ENCODE assay signal across 12 cellular contexts in the genomic region with DNA sequence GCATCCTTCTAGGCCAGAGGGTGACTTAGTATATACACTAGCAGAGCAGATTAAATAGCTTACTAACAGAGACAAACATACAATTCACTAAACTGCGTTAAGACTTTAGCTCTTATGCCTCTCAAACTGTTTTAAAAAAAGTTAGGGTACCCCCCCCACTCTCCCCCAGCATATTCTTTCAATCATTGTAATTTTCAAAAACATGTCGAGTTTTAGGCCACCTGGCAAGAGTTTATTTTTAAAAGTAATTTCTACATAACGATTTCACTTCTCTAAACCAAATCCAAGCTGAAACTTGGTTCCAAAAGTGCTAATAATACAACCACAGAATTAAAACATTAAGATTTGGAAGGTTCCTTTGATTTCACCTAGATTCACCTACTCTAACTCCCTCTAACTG.
A peak's percentile ranks its signal among the peaks of the same experiment; 100 is the strongest.
DNase-seq lines count a peak whose midpoint lies in the region; ATAC-seq and TF ChIP-seq lines count a peak whose summit lies in the region.
"Had no signal": no experiment of that assay in that cellular context is flagged by ENCODE, and none has a peak within 500 bp of the region (broad histone marks: within the 10 kb centered on the region; RNA-seq: fewer than 3 reads in every experiment).

No MANE protein-coding gene starts in this region.

- H3K27ac ChIP-seq in right atrium auricular region (peak overlapping the region; percentile 10 to 91), muscle layer of duodenum (ENCODE audit: low read length) (peak overlapping the region; percentile 14), vagina (peak overlapping the region; percentile 24)
- H3K27ac ChIP-seq: SK-N-MC had no signal

- H3K36me3 ChIP-seq in right atrium auricular region (peaks cover 13% of the 10 kb centered on the region), muscle layer of duodenum (ENCODE audit: control insufficient read depth in 1 of 2, insufficient read depth in 2 of 2, low read length in 2 of 2) (peaks cover 0 to 4% of the 10 kb centered on the region in 2 donors), vagina (no peaks in the 10 kb centered on the region)

- H3K4me1 ChIP-seq in right atrium auricular region (peaks cover 0 to 63% of the 10 kb centered on the region in 2 donors), muscle layer of duodenum (ENCODE audit: control insufficient read depth in 1 of 2, insufficient read depth in 2 of 2, low read length in 2 of 2) (peaks cover 17 to 49% of the 10 kb centered on the region in 2 donors), vagina (peaks cover 66% of the 10 kb centered on the region)

- ATAC-seq in Right ventricle myocardium superior (ENCODE audit: poor library complexity): no peak
- no peak for ATAC-seq in activated T-helper 17 cell treated with anti-CD3 and anti-CD28 coated beads, Interleukin-2, amount 50 U/mL, for 72 hours (replicated peaks)
- ATAC-seq: activated naive CD4-positive, alpha-beta T cell treated with anti-CD3 and anti-CD28 coated beads, Interleukin-2, amount 50 U/mL, for 72 hours had no signal

- intact Hi-C loops in Right ventricle myocardium superior (cut with DNase I) (no loop called here), vagina (cut with DNase I) (no loop called here)

- H3K9me3 ChIP-seq in right atrium auricular region (no peaks in the 10 kb centered on the region), muscle layer of duodenum (ENCODE audit: control insufficient read depth in 1 of 2, low read length in 2 of 2) (no peaks in the 10 kb centered on the region), vagina (no peaks in the 10 kb centered on the region)

- POLR2A ChIA-PET in HEK293T (lab: Yijun Ruan, JAX): no interaction called here

- TF ChIP-seq POLR2A in vagina (IDR thresholded peaks at IDR 0.05): no peak

- CTCF ChIA-PET in HEK293T (lab: Yijun Ruan, JAX): interaction anchor here (1.4 kb wide), 1 partner anchor 366 kb away, joined by 4 read pairs; no protein-coding TSS in a partner anchor

- no peaks in the 10 kb centered on the region for H3K27me3 Mint-ChIP-seq in activated T-helper 17 cell treated with anti-CD3 and anti-CD28 coated beads, Interleukin-2, amount 50 U/mL, for 72 hours

- H3K36me3 Mint-ChIP-seq in activated T-helper 17 cell treated with anti-CD3 and anti-CD28 coated beads, Interleukin-2, amount 50 U/mL, for 72 hours (ENCODE audit: low read depth): peaks cover 75% of the 10 kb centered on the region

- no peak overlapping the region for H3K4me3 ChIP-seq in right atrium auricular region
- no peak overlapping the region for H3K4me3 ChIP-seq in muscle layer of duodenum (ENCODE audit: low read depth in 1 of 2, low read length in 2 of 2)
- no peak overlapping the region for H3K4me3 ChIP-seq in vagina
- H3K4me3 ChIP-seq: SK-N-MC had no signal

- H3K27me3 ChIP-seq in right atrium auricular region (no peaks in the 10 kb centered on the region), muscle layer of duodenum (ENCODE audit: low read depth, low read length) (no peaks in the 10 kb centered on the region), vagina (no peaks in the 10 kb centered on the region)

- DNase-seq in right atrium auricular region (ENCODE audit: low spot score) (no peak), Right ventricle myocardium superior (no peak), vagina (ENCODE audit: extremely low spot score in 2 of 2) (no peak), NCI-H1417 (lab: John Stamatoyannopoulos, UW) (no peak), HEK293T (ENCODE audit: extremely low spot score) (no peak)
- no peak for DNase-seq in stimulated activated naive CD4-positive, alpha-beta T cell (lab: John Stamatoyannopoulos, UW)
- DNase-seq: HCEC 1CT, mesendoderm had no signal

- H3K4me1 Mint-ChIP-seq in activated T-helper 17 cell treated with anti-CD3 and anti-CD28 coated beads, Interleukin-2, amount 50 U/mL, for 72 hours: peaks cover 38% of the 10 kb centered on the region

- TF ChIP-seq CTCF in right atrium auricular region (IDR thresholded peaks at IDR 0.05): no peak
- TF ChIP-seq CTCF in vagina (IDR thresholded peaks at IDR 0.05): no peak

- no peaks in the 10 kb centered on the region for H3K9me3 Mint-ChIP-seq in activated T-helper 17 cell treated with anti-CD3 and anti-CD28 coated beads, Interleukin-2, amount 50 U/mL, for 72 hours
- H3K9me3 Mint-ChIP-seq: activated naive CD4-positive, alpha-beta T cell treated with anti-CD3 and anti-CD28 coated beads, Interleukin-2, amount 50 U/mL, for 72 hours had no signal

- no peak overlapping the region for H3K27ac Mint-ChIP-seq in activated T-helper 17 cell treated with anti-CD3 and anti-CD28 coated beads, Interleukin-2, amount 50 U/mL, for 72 hours

- H3K4me3 Mint-ChIP-seq in activated T-helper 17 cell treated with anti-CD3 and anti-CD28 coated beads, Interleukin-2, amount 50 U/mL, for 72 hours: peak overlapping the region; percentile 63

TF ChIP-seq in HEK293T, 16 proteins besides CTCF, POLR2A, EP300 and RAD21:
- TF ChIP-seq SP1 (IDR thresholded peaks at IDR 0.05): no peak
- no peak for TF ChIP-seq ARNT (IDR thresholded peaks at IDR 0.05)
- TF ChIP-seq CTBP1 (IDR thresholded peaks at IDR 0.05; ENCODE audit: borderline replicate concordance): no peak
- TF ChIP-seq FOXM1 (IDR thresholded peaks at IDR 0.05; ENCODE audit: borderline replicate concordance): no peak
- no peak for TF ChIP-seq FOXK2 (IDR thresholded peaks at IDR 0.05)
- no peak for TF ChIP-seq LEF1 (IDR thresholded peaks at IDR 0.05; ENCODE audit: borderline replicate concordance)
- no peak for TF ChIP-seq NFRKB (IDR thresholded peaks at IDR 0.05)
- TF ChIP-seq TARDBP (IDR thresholded peaks at IDR 0.05): no peak
- TF ChIP-seq, protein P1, sequence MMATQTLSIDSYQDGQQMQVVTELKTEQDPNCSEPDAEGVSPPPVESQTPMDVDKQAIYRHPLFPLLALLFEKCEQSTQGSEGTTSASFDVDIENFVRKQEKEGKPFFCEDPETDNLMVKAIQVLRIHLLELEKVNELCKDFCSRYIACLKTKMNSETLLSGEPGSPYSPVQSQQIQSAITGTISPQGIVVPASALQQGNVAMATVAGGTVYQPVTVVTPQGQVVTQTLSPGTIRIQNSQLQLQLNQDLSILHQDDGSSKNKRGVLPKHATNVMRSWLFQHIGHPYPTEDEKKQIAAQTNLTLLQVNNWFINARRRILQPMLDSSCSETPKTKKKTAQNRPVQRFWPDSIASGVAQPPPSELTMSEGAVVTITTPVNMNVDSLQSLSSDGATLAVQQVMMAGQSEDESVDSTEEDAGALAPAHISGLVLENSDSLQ (IDR thresholded peaks at IDR 0.05): no peak
- no peak for TF ChIP-seq ZNF384 (IDR thresholded peaks at IDR 0.05)
- TF ChIP-seq ELF4 (IDR thresholded peaks at IDR 0.05): no peak
- TF ChIP-seq HDGF (IDR thresholded peaks at IDR 0.05; ENCODE audit: borderline replicate concordance): no peak
